ENCODE assay signal across 8 cellular contexts in genomic region chr14:59358105-59358504, GRCh38.
A peak's percentile ranks its signal among the peaks of the same experiment; 100 is the strongest.
DNase-seq lines count a peak whose midpoint lies in the region; ATAC-seq and TF ChIP-seq lines count a peak whose summit lies in the region.

No MANE protein-coding gene starts in this region.

- H3K36me3 Mint-ChIP-seq in activated T-helper 17 cell treated with anti-CD3 and anti-CD28 coated beads, Interleukin-2, amount 50 U/mL, for 72 hours (ENCODE audit: low read depth): peaks cover 72% of the 10 kb centered on the region

- TF ChIP-seq CTCF in DOHH2 (IDR thresholded peaks at IDR 0.05; ENCODE audit: low read depth, low read length, poor library complexity, severe bottlenecking) (no peak), mucosa of descending colon (IDR thresholded peaks at IDR 0.05) (no peak), dorsolateral prefrontal cortex (IDR thresholded peaks at IDR 0.05 in 54 of 56, conservative IDR thresholded peaks at IDR 0.05 in 2 of 56; ENCODE audit: low read depth in 1 of 56, partially characterized antibody in 56 of 56) (no peak), GM13976 (IDR thresholded peaks at IDR 0.05; ENCODE audit: borderline replicate concordance, control extremely low read depth, extremely low read depth, insufficient read depth, missing control alignments) (no peak)

- H4K20me1 ChIP-seq in DOHH2 (ENCODE audit: control insufficient read depth, insufficient read depth, low read depth, low read length): no peaks in the 10 kb centered on the region

- in situ Hi-C loops in GM13976 (cut with MboI; ENCODE audit: low sequenced_read_pairs, unreplicated experiment): no loop called here

- H3K27me3 ChIP-seq in DOHH2 (ENCODE audit: control insufficient read depth, low read length) (no peaks in the 10 kb centered on the region), dorsolateral prefrontal cortex (no peaks in the 10 kb centered on the region)

- H3K9me3 ChIP-seq in DOHH2 (ENCODE audit: control insufficient read depth, insufficient read depth, low read length) (no peaks in the 10 kb centered on the region), mucosa of descending colon (no peaks in the 10 kb centered on the region)

- peak overlapping the region; percentile 99 for H3K4me2 ChIP-seq in DOHH2 (ENCODE audit: low read length)

- H3K27ac ChIP-seq in DOHH2 (ENCODE audit: low read depth, low read length) (peak overlapping the region; percentile 98), dorsolateral prefrontal cortex (peak overlapping the region in 27 of 59 donors; percentile 2 to 66 (median 30))

- intact Hi-C loops in mucosa of descending colon (cut with DNase I, micrococcal nuclease) (no loop called here), dorsolateral prefrontal cortex (cut with DNase I) (no loop called here)

- ATAC-seq in mucosa of descending colon (peak; percentile 6), HG02981 (IDR thresholded peaks at IDR 0.05; ENCODE audit: unreplicated experiment) (no peak)
- ATAC-seq in activated T-helper 17 cell treated with anti-CD3 and anti-CD28 coated beads, Interleukin-2, amount 50 U/mL, for 72 hours (replicated peaks): no peak

- H3K9me3 Mint-ChIP-seq in activated T-helper 17 cell treated with anti-CD3 and anti-CD28 coated beads, Interleukin-2, amount 50 U/mL, for 72 hours: no peaks in the 10 kb centered on the region

- H3K4me3 Mint-ChIP-seq in activated T-helper 17 cell treated with anti-CD3 and anti-CD28 coated beads, Interleukin-2, amount 50 U/mL, for 72 hours: no peak overlapping the region

- no peaks in the 10 kb centered on the region for H3K9me2 ChIP-seq in DOHH2 (replicated peaks; ENCODE audit: control insufficient read depth, low read length)

- H3K27ac Mint-ChIP-seq in activated T-helper 17 cell treated with anti-CD3 and anti-CD28 coated beads, Interleukin-2, amount 50 U/mL, for 72 hours: no peak overlapping the region

- H3K79me2 ChIP-seq in DOHH2 (ENCODE audit: control insufficient read depth, low read length): peaks cover 37% of the 10 kb centered on the region

- peak; percentile 10 to 31 for DNase-seq in NOMO-1 (lab: John Stamatoyannopoulos, UW; ENCODE audit: unreplicated experiment in 2 of 2)
- DNase-seq in epidermal melanocyte (ENCODE audit: insufficient read length, low spot score): peak; percentile 39
- no peak for DNase-seq in mucosa of descending colon
- DNase-seq in dorsolateral prefrontal cortex: no peak
- DNase-seq in GM13976 (ENCODE audit: low spot score): no peak

- peaks cover 71% of the 10 kb centered on the region for H3F3A ChIP-seq in DOHH2 (ENCODE audit: control insufficient read depth, insufficient read depth)

- peaks cover 70% of the 10 kb centered on the region for H3K36me3 ChIP-seq in DOHH2 (ENCODE audit: control insufficient read depth, low read length)
- H3K36me3 ChIP-seq in mucosa of descending colon (ENCODE audit: low read depth): no peaks in the 10 kb centered on the region

- H3K4me3 ChIP-seq in DOHH2 (ENCODE audit: low read length): peak overlapping the region; percentile 79
- H3K4me3 ChIP-seq in mucosa of descending colon: no peak overlapping the region
- H3K4me3 ChIP-seq in dorsolateral prefrontal cortex: no peak overlapping the region

- no peaks in the 10 kb centered on the region for H3K4me1 Mint-ChIP-seq in activated T-helper 17 cell treated with anti-CD3 and anti-CD28 coated beads, Interleukin-2, amount 50 U/mL, for 72 hours

- peaks cover 100% of the 10 kb centered on the region for H3K4me1 ChIP-seq in DOHH2 (ENCODE audit: control insufficient read depth, low read length)
- H3K4me1 ChIP-seq in mucosa of descending colon (ENCODE audit: low read depth): peaks cover 16% of the 10 kb centered on the region

- no peaks in the 10 kb centered on the region for H3K27me3 Mint-ChIP-seq in activated T-helper 17 cell treated with anti-CD3 and anti-CD28 coated beads, Interleukin-2, amount 50 U/mL, for 72 hours

Comparison
In these comparisons a context has a peak if more than half of its experiments do, and no peak if none do; other contexts are left out.
1. DNase-seq: peak in NOMO-1 (2 of 2) and epidermal melanocyte (single experiment); none in mucosa of descending colon (0 of 3), dorsolateral prefrontal cortex (0 of 10) and GM13976 (single experiment).